In the genomic region with DNA sequence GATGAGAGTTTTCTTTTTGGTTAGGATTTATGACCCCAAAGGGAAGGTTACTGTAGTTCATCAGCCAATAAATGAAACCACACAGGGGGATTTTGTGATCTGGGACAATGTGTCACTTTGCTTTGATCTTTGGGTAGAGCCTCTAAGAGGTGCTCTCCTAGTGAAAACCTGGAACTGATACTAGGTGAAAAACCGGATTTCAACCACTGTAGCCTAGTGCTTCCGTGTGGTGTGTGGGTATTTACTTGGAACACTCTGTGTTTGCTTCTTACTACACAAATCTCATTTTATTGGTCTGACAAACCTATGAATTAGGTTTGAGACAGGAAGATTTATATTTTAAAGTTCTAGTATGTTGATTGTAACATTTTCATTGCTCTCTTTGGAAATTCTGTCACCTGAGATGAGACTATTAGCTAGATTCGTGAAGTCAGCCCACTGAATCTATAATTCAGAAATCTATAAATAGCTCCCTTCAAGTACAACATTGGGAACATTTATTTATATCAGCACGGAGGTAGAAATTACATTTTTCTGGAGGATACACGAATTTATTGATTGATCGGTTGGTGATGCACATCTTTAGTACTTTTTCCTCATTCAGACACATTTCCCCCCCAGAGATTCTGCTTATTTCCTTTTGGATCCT, we compare ENCODE assay signal across 12 cellular contexts.
DNase-seq lines count a peak whose midpoint lies in the region; ATAC-seq, FAIRE-seq and TF ChIP-seq lines count a peak whose summit lies in the region.
"Had no signal": no experiment of that assay in that cellular context is flagged by ENCODE, and none has a peak within 500 bp of the region (broad histone marks: within the 10 kb centered on the region; RNA-seq: fewer than 3 reads in every experiment).

No MANE protein-coding gene starts in this region.

- peaks cover 83% of the 10 kb centered on the region for H3K79me2 ChIP-seq in astrocyte (ENCODE audit: insufficient read depth, low read length)

- H3K4me1 Mint-ChIP-seq in astrocyte (ENCODE audit: low read depth, unreplicated experiment): peaks cover 55% of the 10 kb centered on the region

- H3K36me3 Mint-ChIP-seq in astrocyte (ENCODE audit: low read depth, unreplicated experiment): no peaks in the 10 kb centered on the region

- H3K9me3 Mint-ChIP-seq in astrocyte (ENCODE audit: unreplicated experiment): no peaks in the 10 kb centered on the region
- H3K9me3 Mint-ChIP-seq: CD4-positive, CD25-positive, alpha-beta regulatory T cell had no signal

- H3K27ac Mint-ChIP-seq in astrocyte (ENCODE audit: unreplicated experiment): peak overlapping the region; percentile 76

- H2AFZ ChIP-seq in astrocyte (ENCODE audit: low read depth, low read length): no peak overlapping the region

- H3K4me2 ChIP-seq in astrocyte (ENCODE audit: low read length): no peak overlapping the region

- no peak overlapping the region for H3K27ac ChIP-seq in astrocyte (ENCODE audit: low read depth, low read length)

- H3K27me3 Mint-ChIP-seq in astrocyte (ENCODE audit: low read depth, unreplicated experiment): no peaks in the 10 kb centered on the region
- H3K27me3 Mint-ChIP-seq: CD4-positive, CD25-positive, alpha-beta regulatory T cell had no signal

- H3K27me3 ChIP-seq in astrocyte (ENCODE audit: insufficient read depth, low read length): no peaks in the 10 kb centered on the region

- H3K36me3 ChIP-seq in astrocyte (ENCODE audit: insufficient read depth, low read length): no peaks in the 10 kb centered on the region

- no peak overlapping the region for H3K4me3 Mint-ChIP-seq in astrocyte (ENCODE audit: unreplicated experiment)

- no peaks in the 10 kb centered on the region for H3K9me3 ChIP-seq in astrocyte (ENCODE audit: insufficient read depth, low read depth, low read length)

- no peak for FAIRE-seq in astrocyte (lab: Jason Lieb, UNC)

- TF ChIP-seq CTCF in GM12865 (IDR thresholded peaks at IDR 0.05; ENCODE audit: insufficient read depth, low read depth, low read length, missing control alignments) (no peak), astrocyte (IDR thresholded peaks at IDR 0.05; ENCODE audit: insufficient read depth, low read depth, low read length) (no peak)

- DNase-seq in GM12865 (ENCODE audit: low read depth) (peak; percentile 8), astrocyte (ENCODE audit: low read depth) (no peak), myocyte (ENCODE audit: low read depth) (peak; percentile 18), NCI-H1105 treated with DMSO at 0.1 percent for 48 hours (lab: John Stamatoyannopoulos, UW) (no peak), NCI-H524 (lab: John Stamatoyannopoulos, UW) (no peak), SHP77 treated with DMSO at 0.1 percent for 48 hours (lab: John Stamatoyannopoulos, UW) (no peak)
- DNase-seq: activated naive CD4-positive, alpha-beta T cell treated with Interleukin-2 at 50 U/mL for 16 hours; CD4-positive, CD25-positive, alpha-beta regulatory T cell; stimulated activated CD4-positive, alpha-beta T cell treated with anti-CD3 and anti-CD28 coated beads, Interleukin-2, amount 100 ng/mL, for 24 hours had no signal

- H3K4me3 ChIP-seq in GM12865 (ENCODE audit: low read depth, low read length) (no peak overlapping the region), astrocyte (ENCODE audit: insufficient read depth, low read depth, low read length) (no peak overlapping the region)

- H3K4me1 ChIP-seq in astrocyte (ENCODE audit: insufficient read depth, low read length): peaks cover 6% of the 10 kb centered on the region

- H4K20me1 ChIP-seq in astrocyte (ENCODE audit: insufficient read depth, low read length): peaks cover 88% of the 10 kb centered on the region

- peak; percentile 62 for ATAC-seq in GM21529 (IDR thresholded peaks at IDR 0.05; ENCODE audit: unreplicated experiment)
- ATAC-seq in HG03280 (IDR thresholded peaks at IDR 0.05; ENCODE audit: unreplicated experiment): no peak
- ATAC-seq: Panc1 had no signal

- no peak overlapping the region for H3K9ac ChIP-seq in astrocyte (ENCODE audit: low read length)

Comparison
In these comparisons a context has a peak if more than half of its experiments do, and no peak if none do; other contexts are left out.
1. DNase-seq: peak in GM12865 (single experiment) and myocyte (single experiment); none in astrocyte (single experiment), NCI-H1105 treated with DMSO at 0.1 percent for 48 hours (single experiment), NCI-H524 (0 of 2) and SHP77 treated with DMSO at 0.1 percent for 48 hours (single experiment).